22 cellular contexts compared by ENCODE assay signal in genomic region chr6:47059216-47059885, GRCh38. TPM values are rescaled to one million over a fixed set of nuclear protein-coding genes. Genes with fewer than 3 reads are reported as not detected.
"Had no signal": no experiment of that assay in that cellular context is flagged by ENCODE, and none has a peak within 500 bp of the region (broad histone marks: within the 10 kb centered on the region; RNA-seq: fewer than 3 reads in every experiment).

No MANE protein-coding gene starts in this region.

- H3K9me3 ChIP-seq: ascending aorta, left lung, mucosa of descending colon, prostate gland, right atrium auricular region, suprapubic skin, transverse colon had no signal

- DNase-seq: activated CD4-positive, alpha-beta T cell treated with anti-CD3 and anti-CD28 coated beads, Interleukin-2, amount 10 ng/mL, durations not matched to agents 7 days and 5 days; activated CD8-positive, alpha-beta memory T cell treated with anti-CD3 and anti-CD28 coated beads, Interleukin-2, amount 50 U/mL, for 4 hours; activated naive CD4-positive, alpha-beta T cell treated with anti-CD3 and anti-CD28 coated beads, Interleukin-2, amount 50 U/mL, for 16 hours; activated T-cell treated with anti-CD3 and anti-CD28 coated beads, Interleukin-2, amount 50 U/mL, for 4 hours; dermis blood vessel endothelial cell; effector memory CD4-positive, alpha-beta T cell; kidney; left lung; mucosa of descending colon; naive B cell; stimulated activated naive CD8-positive, alpha-beta T cell treated with anti-CD3 and anti-CD28 coated beads, Interleukin-15, amount 100 ng/mL, for 72 hours; T-cell; transverse colon had no signal

- H3K36me3 ChIP-seq: ascending aorta, left lung, prostate gland, right atrium auricular region, suprapubic skin, transverse colon had no signal

- H3K27ac ChIP-seq: ascending aorta, left lung, prostate gland, right atrium auricular region, suprapubic skin, transverse colon had no signal

- H3K27ac Mint-ChIP-seq: activated CD4-positive, alpha-beta T cell treated with anti-CD3 and anti-CD28 coated beads, Interleukin-2, amount 10 ng/mL, durations not matched to agents 7 days and 5 days; naive B cell; stimulated activated naive CD8-positive, alpha-beta T cell treated with anti-CD3 and anti-CD28 coated beads, Interleukin-15, amount 100 ng/mL, for 72 hours; T-cell had no signal

- H3K36me3 Mint-ChIP-seq: naive B cell, T-cell had no signal

- H3K4me3 ChIP-seq: ascending aorta, left lung, mucosa of descending colon, prostate gland, right atrium auricular region, suprapubic skin, transverse colon had no signal

- H3K27me3 Mint-ChIP-seq: activated CD4-positive, alpha-beta T cell treated with anti-CD3 and anti-CD28 coated beads, Interleukin-2, amount 10 ng/mL, durations not matched to agents 7 days and 5 days had no signal

- H3K27me3 ChIP-seq: ascending aorta, left lung, right atrium auricular region, suprapubic skin, transverse colon had no signal

- H3K4me3 Mint-ChIP-seq: activated CD4-positive, alpha-beta T cell treated with anti-CD3 and anti-CD28 coated beads, Interleukin-2, amount 10 ng/mL, durations not matched to agents 7 days and 5 days; activated T-cell treated with anti-CD3 and anti-CD28 coated beads, Interleukin-2, amount 50 U/mL, for 4 hours; naive B cell; neural crest cell; stimulated activated naive CD8-positive, alpha-beta T cell treated with anti-CD3 and anti-CD28 coated beads, Interleukin-15, amount 100 ng/mL, for 72 hours; T-cell had no signal

- H3K4me1 ChIP-seq: ascending aorta, prostate gland had no signal

- H3K4me1 Mint-ChIP-seq: activated CD4-positive, alpha-beta T cell treated with anti-CD3 and anti-CD28 coated beads, Interleukin-2, amount 10 ng/mL, durations not matched to agents 7 days and 5 days; naive B cell; stimulated activated naive CD8-positive, alpha-beta T cell treated with anti-CD3 and anti-CD28 coated beads, Interleukin-15, amount 100 ng/mL, for 72 hours; T-cell had no signal

RNA-seq across cellular contexts. Expression of gene ADGRF1, which starts 17.2 kb away (rescaled TPM):
- total RNA-seq: activated CD4-positive, alpha-beta T cell treated with anti-CD3 and anti-CD28 coated beads, Interleukin-2, amount 10 ng/mL, durations not matched to agents 7 days and 5 days; ascending aorta; endothelial cell of umbilical vein; frontal cortex; lung microvascular endothelial cell; osteocyte; right atrium auricular region had no signal
